Comparison of ENCODE assay signal across 1 cellular context in genomic region chr12:47818007-47818376, GRCh38.
TF ChIP-seq lines count a peak whose summit lies in the region.

No MANE protein-coding gene starts in this region.

TF ChIP-seq in HepG2, 621 proteins besides CTCF, POLR2A, EP300 and RAD21:
- TF ChIP-seq ZNF660 (CRISPR knock-in tag; IDR thresholded peaks at IDR 0.05; ENCODE audit: borderline replicate concordance, low read depth) (no peak), ZNF629 (CRISPR knock-in tag; conservative IDR thresholded peaks at IDR 0.05) (peak; percentile 78)
